1 cellular context compared by ENCODE assay signal in genomic region chr21:15207231-15207630, GRCh38.
TF ChIP-seq lines count a peak whose summit lies in the region.

No MANE protein-coding gene starts in this region.

TF ChIP-seq in HepG2, 621 proteins besides CTCF, POLR2A, EP300 and RAD21:
- TF ChIP-seq MXD3 (CRISPR knock-in tag; IDR thresholded peaks at IDR 0.05) (no peak), ZBTB46 (CRISPR knock-in tag; IDR thresholded peaks at IDR 0.05; ENCODE audit: borderline replicate concordance) (no peak), U2AF1 (optimal IDR thresholded peaks at IDR 0.05; ENCODE audit: low read depth, low read length) (no peak), NONO (IDR thresholded peaks at IDR 0.05) (no peak), NONO (CRISPR knock-in tag; conservative IDR thresholded peaks at IDR 0.05) (no peak), ZNF597 (CRISPR knock-in tag; IDR thresholded peaks at IDR 0.05) (no peak), GTF3A (CRISPR knock-in tag; conservative IDR thresholded peaks at IDR 0.05) (no peak), ELF4 (CRISPR knock-in tag; IDR thresholded peaks at IDR 0.05; ENCODE audit: borderline replicate concordance) (no peak), MTF2 (CRISPR knock-in tag; IDR thresholded peaks at IDR 0.05; ENCODE audit: borderline replicate concordance) (no peak), DNMT3B (CRISPR knock-in tag; conservative IDR thresholded peaks at IDR 0.05) (no peak), KDM2A (CRISPR knock-in tag; IDR thresholded peaks at IDR 0.05; ENCODE audit: borderline replicate concordance, low read depth) (no peak), RBM22 (optimal IDR thresholded peaks at IDR 0.05; ENCODE audit: low read length) (no peak), ZNF788 (CRISPR knock-in tag; IDR thresholded peaks at IDR 0.05; ENCODE audit: borderline replicate concordance) (no peak), ZNF546 (CRISPR knock-in tag; conservative IDR thresholded peaks at IDR 0.05) (no peak), FOXC1 (CRISPR knock-in tag; IDR thresholded peaks at IDR 0.05; ENCODE audit: borderline replicate concordance) (no peak), TSC22D2 (CRISPR knock-in tag; IDR thresholded peaks at IDR 0.05; ENCODE audit: borderline replicate concordance) (no peak), NKX3-1 (CRISPR knock-in tag; IDR thresholded peaks at IDR 0.05) (no peak), TFE3 (CRISPR knock-in tag; IDR thresholded peaks at IDR 0.05) (no peak), GATAD1 (CRISPR knock-in tag; IDR thresholded peaks at IDR 0.05) (no peak), ARID2 (CRISPR knock-in tag; IDR thresholded peaks at IDR 0.05; ENCODE audit: borderline replicate concordance) (no peak), RCOR2 (CRISPR knock-in tag; IDR thresholded peaks at IDR 0.05) (no peak)
TF ChIP-seq in HepG2: peak in this region for 0.
